18 cellular contexts compared by ENCODE assay signal in the genomic region with DNA sequence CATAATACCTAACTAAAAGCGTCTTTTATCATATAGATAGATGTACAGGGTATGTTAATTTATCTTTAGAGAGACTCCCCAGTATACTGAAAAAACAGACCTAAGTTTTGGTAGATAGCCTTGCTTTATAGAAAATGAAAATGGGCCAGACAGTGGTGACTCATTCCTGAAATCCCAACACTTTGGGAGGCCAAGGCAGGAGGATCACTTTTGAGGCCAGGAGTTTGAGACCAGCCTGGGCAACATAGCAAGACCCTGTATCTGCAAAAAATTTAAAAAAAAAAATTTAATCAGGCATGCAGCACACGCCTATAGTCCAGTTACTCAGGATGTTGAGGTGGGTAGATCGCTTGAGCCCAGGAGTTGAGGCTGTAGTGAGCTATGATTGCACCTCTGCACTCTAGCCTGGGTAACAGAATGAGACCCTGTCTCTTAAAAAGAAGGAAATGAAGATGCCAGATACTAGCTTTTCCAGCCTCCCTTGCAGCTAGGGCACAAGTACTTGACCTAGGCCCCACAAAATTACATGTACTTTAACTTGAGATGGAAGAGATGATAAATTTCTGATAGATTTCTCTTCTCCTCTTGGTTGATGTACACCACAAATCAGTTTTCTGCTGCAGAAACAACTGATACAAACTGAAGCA. TPM values are rescaled to one million over a fixed set of nuclear protein-coding genes. Genes with fewer than 3 reads are reported as not detected.
DNase-seq lines count a peak whose midpoint lies in the region; ATAC-seq and TF ChIP-seq lines count a peak whose summit lies in the region.
"Had no signal": no experiment of that assay in that cellular context is flagged by ENCODE, and none has a peak within 500 bp of the region (broad histone marks: within the 10 kb centered on the region; RNA-seq: fewer than 3 reads in every experiment).

No MANE protein-coding gene starts in this region.

- peaks cover 80% of the 10 kb centered on the region for H3K4me1 ChIP-seq in CD8-positive, alpha-beta T cell (ENCODE audit: insufficient read depth, low read length)

- no peak for TF ChIP-seq CTCF in activated CD8-positive, alpha-beta T cell treated with anti-CD3 and anti-CD28 coated beads for 36 hours (IDR thresholded peaks at IDR 0.05)
- TF ChIP-seq CTCF in CD8-positive, alpha-beta T cell (IDR thresholded peaks at IDR 0.05): no peak

- intact Hi-C loops in activated CD8-positive, alpha-beta T cell treated with anti-CD3 and anti-CD28 coated beads for 36 hours (cut with micrococcal nuclease): no loop called here
- intact Hi-C loops in CD8-positive, alpha-beta T cell (cut with DNase I, micrococcal nuclease): no loop called here

- H3K27ac ChIP-seq in CD8-positive, alpha-beta T cell (ENCODE audit: low read depth, low read length): no peak overlapping the region

- H3K4me3 ChIP-seq in CD8-positive, alpha-beta T cell (ENCODE audit: low read depth, low read length): no peak overlapping the region

- peak overlapping the region; percentile 59 for H3K27ac Mint-ChIP-seq in activated CD8-positive, alpha-beta T cell treated with anti-CD3 and anti-CD28 coated beads for 36 hours
- no peak overlapping the region for H3K27ac Mint-ChIP-seq in activated CD8-positive, alpha-beta T cell treated with anti-CD3 and anti-CD28 coated beads, Interleukin-2, amount 10 ng/mL, durations not matched to agents 7 days and 5 days
- H3K27ac Mint-ChIP-seq in CD8-positive, alpha-beta T cell: peak overlapping the region; percentile 52
- H3K27ac Mint-ChIP-seq in T-cell: peak overlapping the region; percentile 22 to 31
- H3K27ac Mint-ChIP-seq in naive thymus-derived CD8-positive, alpha-beta T cell: peak overlapping the region in 8 of 10 donors; percentile 24 to 80 (median 48)

- no peak for DNase-seq in activated CD8-positive, alpha-beta T cell treated with anti-CD3 and anti-CD28 coated beads for 36 hours
- DNase-seq in activated CD8-positive, alpha-beta T cell treated with anti-CD3 and anti-CD28 coated beads, Interleukin-2, amount 10 ng/mL, durations not matched to agents 7 days and 5 days: no peak
- DNase-seq in CD8-positive, alpha-beta T cell: no peak
- no peak for DNase-seq in T-cell
- DNase-seq in naive thymus-derived CD8-positive, alpha-beta T cell: no peak
- no peak for DNase-seq in midbrain (lab: John Stamatoyannopoulos, UW)
- no peak for DNase-seq in A172 (ENCODE audit: low spot score)
- DNase-seq: DMS79, GDM1, Karpas-422, NCI-H1105 treated with DMSO at 0.1 percent for 48 hours, NCI-H187 treated with DMSO at 0.1 percent for 48 hours, NCI-H2171, NCI-H510A, NCI-H82, SHP77 had no signal

- H3K9me3 Mint-ChIP-seq in activated CD8-positive, alpha-beta T cell treated with anti-CD3 and anti-CD28 coated beads for 36 hours: peaks cover 20% of the 10 kb centered on the region
- peaks cover 30% of the 10 kb centered on the region for H3K9me3 Mint-ChIP-seq in activated CD8-positive, alpha-beta T cell treated with anti-CD3 and anti-CD28 coated beads, Interleukin-2, amount 10 ng/mL, durations not matched to agents 7 days and 5 days (ENCODE audit: insufficient read depth)
- peaks cover 3% of the 10 kb centered on the region for H3K9me3 Mint-ChIP-seq in CD8-positive, alpha-beta T cell
- H3K9me3 Mint-ChIP-seq in T-cell: peaks cover 0 to 15% (median 3%) of the 10 kb centered on the region in 3 donors
- peaks cover 0 to 15% (median 4%) of the 10 kb centered on the region in 9 donors for H3K9me3 Mint-ChIP-seq in naive thymus-derived CD8-positive, alpha-beta T cell

- peaks cover 7% of the 10 kb centered on the region for H3K36me3 ChIP-seq in CD8-positive, alpha-beta T cell (ENCODE audit: insufficient read depth, low read length)

- POLR2A ChIA-PET in activated CD8-positive, alpha-beta T cell treated with anti-CD3 and anti-CD28 coated beads for 36 hours (lab: Charles Lee): interaction anchor here (1.0 to 4.6 kb wide), 6 partner anchors 8 to 57 kb away, joined by 3 to 33 read pairs (median 6); no protein-coding TSS in a partner anchor
- POLR2A ChIA-PET in activated CD8-positive, alpha-beta T cell treated with anti-CD3 and anti-CD28 coated beads, Interleukin-2, amount 10 ng/mL, durations not matched to agents 7 days and 5 days (lab: Charles Lee): interaction anchor here (0.6 to 1.4 kb wide), 2 partner anchors 15 to 102 kb away, joined by 3 to 4 read pairs; no protein-coding TSS in a partner anchor
- POLR2A ChIA-PET in CD8-positive, alpha-beta T cell (lab: Charles Lee): interaction anchor here (0.6 to 0.7 kb wide), 4 partner anchors 21 to 191 kb away, joined by 3 read pairs; no protein-coding TSS in a partner anchor
- POLR2A ChIA-PET in T-cell (lab: Charles Lee): interaction anchor here (0.5 to 2.0 kb wide), 4 partner anchors 10 to 1357 kb away, joined by 3 to 11 read pairs (median 4); no protein-coding TSS in a partner anchor
- POLR2A ChIA-PET in naive thymus-derived CD8-positive, alpha-beta T cell (lab: Charles Lee): interaction anchor here (1.0 to 2.0 kb wide), 4 partner anchors 11 to 36 kb away, joined by 3 to 7 read pairs (median 4); a partner anchor contains a TSS

- no peaks in the 10 kb centered on the region for H3K9me3 ChIP-seq in CD8-positive, alpha-beta T cell (ENCODE audit: low read length)

- no peaks in the 10 kb centered on the region for H3K27me3 Mint-ChIP-seq in activated CD8-positive, alpha-beta T cell treated with anti-CD3 and anti-CD28 coated beads for 36 hours
- H3K27me3 Mint-ChIP-seq in activated CD8-positive, alpha-beta T cell treated with anti-CD3 and anti-CD28 coated beads, Interleukin-2, amount 10 ng/mL, durations not matched to agents 7 days and 5 days (ENCODE audit: low read depth): no peaks in the 10 kb centered on the region
- H3K27me3 Mint-ChIP-seq in CD8-positive, alpha-beta T cell (ENCODE audit: low read depth): no peaks in the 10 kb centered on the region
- no peaks in the 10 kb centered on the region for H3K27me3 Mint-ChIP-seq in T-cell
- no peaks in the 10 kb centered on the region for H3K27me3 Mint-ChIP-seq in naive thymus-derived CD8-positive, alpha-beta T cell

- H3K27me3 ChIP-seq in CD8-positive, alpha-beta T cell (ENCODE audit: insufficient read depth, low read length): no peaks in the 10 kb centered on the region

- CTCF ChIA-PET in activated CD8-positive, alpha-beta T cell treated with anti-CD3 and anti-CD28 coated beads for 36 hours (lab: Charles Lee): interaction anchor here (1.2 kb wide), 1 partner anchor 15 kb away, joined by 3 read pairs; no protein-coding TSS in a partner anchor
- CTCF ChIA-PET in activated CD8-positive, alpha-beta T cell treated with anti-CD3 and anti-CD28 coated beads, Interleukin-2, amount 10 ng/mL, durations not matched to agents 7 days and 5 days (lab: Charles Lee): no interaction called here
- CTCF ChIA-PET in CD8-positive, alpha-beta T cell (lab: Charles Lee): interaction anchor here (1.1 to 1.6 kb wide), 3 partner anchors 8 to 273 kb away, joined by 3 to 5 read pairs (median 3); no protein-coding TSS in a partner anchor
- CTCF ChIA-PET in T-cell (lab: Charles Lee): no interaction called here

- no peak for ATAC-seq in activated CD8-positive, alpha-beta T cell treated with anti-CD3 and anti-CD28 coated beads for 36 hours
- no peak for ATAC-seq in activated CD8-positive, alpha-beta T cell treated with anti-CD3 and anti-CD28 coated beads, Interleukin-2, amount 10 ng/mL, durations not matched to agents 7 days and 5 days
- ATAC-seq in CD8-positive, alpha-beta T cell: no peak
- ATAC-seq in T-cell (replicated peaks in 1 of 4): no peak
- ATAC-seq in naive thymus-derived CD8-positive, alpha-beta T cell: no peak
- no peak for ATAC-seq in HG03196 (IDR thresholded peaks at IDR 0.05; ENCODE audit: unreplicated experiment)

- H3K4me3 Mint-ChIP-seq in activated CD8-positive, alpha-beta T cell treated with anti-CD3 and anti-CD28 coated beads for 36 hours: no peak overlapping the region
- no peak overlapping the region for H3K4me3 Mint-ChIP-seq in activated CD8-positive, alpha-beta T cell treated with anti-CD3 and anti-CD28 coated beads, Interleukin-2, amount 10 ng/mL, durations not matched to agents 7 days and 5 days
- H3K4me3 Mint-ChIP-seq in CD8-positive, alpha-beta T cell: no peak overlapping the region
- peak overlapping the region in 1 of 3 donors; percentile 38 for H3K4me3 Mint-ChIP-seq in T-cell
- peak overlapping the region in 7 of 10 donors; percentile 23 to 51 (median 37) for H3K4me3 Mint-ChIP-seq in naive thymus-derived CD8-positive, alpha-beta T cell
- H3K4me3 Mint-ChIP-seq: CD14-positive monocyte had no signal

- H3K36me3 Mint-ChIP-seq in activated CD8-positive, alpha-beta T cell treated with anti-CD3 and anti-CD28 coated beads for 36 hours (ENCODE audit: low read depth): peaks cover 78% of the 10 kb centered on the region
- peaks cover 84% of the 10 kb centered on the region for H3K36me3 Mint-ChIP-seq in activated CD8-positive, alpha-beta T cell treated with anti-CD3 and anti-CD28 coated beads, Interleukin-2, amount 10 ng/mL, durations not matched to agents 7 days and 5 days (ENCODE audit: low read depth)
- H3K36me3 Mint-ChIP-seq in CD8-positive, alpha-beta T cell: peaks cover 72% of the 10 kb centered on the region
- peaks cover 52% of the 10 kb centered on the region for H3K36me3 Mint-ChIP-seq in T-cell
- peaks cover 21 to 83% (median 34%) of the 10 kb centered on the region in 3 donors for H3K36me3 Mint-ChIP-seq in naive thymus-derived CD8-positive, alpha-beta T cell

- H3K4me1 Mint-ChIP-seq in activated CD8-positive, alpha-beta T cell treated with anti-CD3 and anti-CD28 coated beads for 36 hours (ENCODE audit: low read depth): peaks cover 80% of the 10 kb centered on the region
- peaks cover 74% of the 10 kb centered on the region for H3K4me1 Mint-ChIP-seq in activated CD8-positive, alpha-beta T cell treated with anti-CD3 and anti-CD28 coated beads, Interleukin-2, amount 10 ng/mL, durations not matched to agents 7 days and 5 days (ENCODE audit: low read depth)
- peaks cover 83% of the 10 kb centered on the region for H3K4me1 Mint-ChIP-seq in CD8-positive, alpha-beta T cell (ENCODE audit: low read depth)
- peaks cover 79 to 87% (median 87%) of the 10 kb centered on the region in 3 donors for H3K4me1 Mint-ChIP-seq in T-cell
- H3K4me1 Mint-ChIP-seq in naive thymus-derived CD8-positive, alpha-beta T cell: peaks cover 29 to 91% (median 83%) of the 10 kb centered on the region in 4 donors

RNA-seq across cellular contexts. Expression of a gene that starts 17.1 kb away (rescaled TPM):
- 100 to 1,000 TPM; 187 to 192 TPM for total RNA-seq in activated CD8-positive, alpha-beta T cell treated with anti-CD3 and anti-CD28 coated beads for 36 hours
- total RNA-seq in activated CD8-positive, alpha-beta T cell treated with anti-CD3 and anti-CD28 coated beads, Interleukin-2, amount 10 ng/mL, durations not matched to agents 7 days and 5 days: 100 to 1,000 TPM; 256 to 268 TPM
- 100 to 1,000 TPM; 299 TPM for total RNA-seq in CD8-positive, alpha-beta T cell
- total RNA-seq in T-cell: 100 to 1,000 TPM; 163 to 290 (median 170) TPM
- total RNA-seq in naive thymus-derived CD8-positive, alpha-beta T cell: 100 to 1,000 TPM; 254 to 288 TPM
- polyA plus RNA-seq in naive thymus-derived CD8-positive, alpha-beta T cell: 100 to 1,000 TPM; 562 to 708 (median 574) TPM
- 366 and 414 TPM in 2 replicates for total RNA-seq in A172 (2014; rRNA removed; shearing (Covaris generic))

RNA-seq across cellular contexts. Expression of a gene that starts 59.0 kb away (rescaled TPM):
- total RNA-seq in activated CD8-positive, alpha-beta T cell treated with anti-CD3 and anti-CD28 coated beads for 36 hours: 100 to 1,000 TPM; 142 to 143 TPM
- 100 to 1,000 TPM; 103 to 105 TPM for total RNA-seq in activated CD8-positive, alpha-beta T cell treated with anti-CD3 and anti-CD28 coated beads, Interleukin-2, amount 10 ng/mL, durations not matched to agents 7 days and 5 days
- 10 to 100 TPM; 40.1 to 45.9 TPM for total RNA-seq in CD8-positive, alpha-beta T cell
- 10 to 100 TPM; 38.4 to 67.5 (median 50.7) TPM for total RNA-seq in T-cell
- total RNA-seq in naive thymus-derived CD8-positive, alpha-beta T cell: 10 to 100 TPM; 69.9 to 78.5 TPM
- 10 to 100 TPM; 21.3 to 39.0 (median 24.6) TPM for polyA plus RNA-seq in naive thymus-derived CD8-positive, alpha-beta T cell
- 62.9 and 98.5 TPM in 2 replicates for total RNA-seq in A172 (2014; rRNA removed; shearing (Covaris generic))

Comparison
In these comparisons a context has a peak if more than half of its experiments do, and no peak if none do; other contexts are left out.
1. CTCF ChIA-PET loops: an anchor here in activated CD8-positive, alpha-beta T cell treated with anti-CD3 and anti-CD28 coated beads for 36 hours (1.2 kb wide) and CD8-positive, alpha-beta T cell (1.1 to 1.6 kb wide); none called in activated CD8-positive, alpha-beta T cell treated with anti-CD3 and anti-CD28 coated beads, Interleukin-2, amount 10 ng/mL, durations not matched to agents 7 days and 5 days and T-cell.
2. H3K4me3 Mint-ChIP-seq: peak in naive thymus-derived CD8-positive, alpha-beta T cell (7 of 10); none in activated CD8-positive, alpha-beta T cell treated with anti-CD3 and anti-CD28 coated beads for 36 hours (single experiment), activated CD8-positive, alpha-beta T cell treated with anti-CD3 and anti-CD28 coated beads, Interleukin-2, amount 10 ng/mL, durations not matched to agents 7 days and 5 days (single experiment) and CD8-positive, alpha-beta T cell (single experiment).